Comparison of ENCODE assay signal across 8 cellular contexts in genomic region chrX:22526339-22526738, GRCh38.
DNase-seq lines count a peak whose midpoint lies in the region; ATAC-seq and TF ChIP-seq lines count a peak whose summit lies in the region.

No MANE protein-coding gene starts in this region.

- DNase-seq in ELR (ENCODE audit: low read depth) (peak; percentile 90), dermis blood vessel endothelial cell (peak; percentile 45), anterior cingulate cortex (lab: John Stamatoyannopoulos, UW) (no peak), left cardiac atrium (no peak), posterior vena cava (ENCODE audit: low spot score) (no peak)

- ATAC-seq in GM21529 (IDR thresholded peaks at IDR 0.05; ENCODE audit: unreplicated experiment), result peak; percentile 100
- ATAC-seq in HG03571 (IDR thresholded peaks at IDR 0.05; ENCODE audit: unreplicated experiment), result peak; percentile 99
- no peak for ATAC-seq in left cardiac atrium
- ATAC-seq in SK-N-SH treated with all-trans-retinoic acid at 6 μM for 48 hours, result no peak

- intact Hi-C loops in left cardiac atrium (cut with DNase I) (no loop called here), posterior vena cava (cut with DNase I) (no loop called here)

TF ChIP-seq in SK-N-SH treated with all-trans-retinoic acid at 6 μM for 48 hours, 23 proteins besides CTCF, POLR2A, EP300 and RAD21:
- TF ChIP-seq ZNF70 (CRISPR knock-in tag; IDR thresholded peaks at IDR 0.05) (no peak), ESRRG (CRISPR knock-in tag; IDR thresholded peaks at IDR 0.05) (no peak), CSDC2 (CRISPR knock-in tag; IDR thresholded peaks at IDR 0.05) (no peak), BACH2 (CRISPR knock-in tag; IDR thresholded peaks at IDR 0.05; ENCODE audit: borderline replicate concordance) (no peak), ZFP30 (CRISPR knock-in tag; IDR thresholded peaks at IDR 0.05) (no peak), ZNF8 (CRISPR knock-in tag; IDR thresholded peaks at IDR 0.05) (no peak), ZC3H10 (CRISPR knock-in tag; IDR thresholded peaks at IDR 0.05) (no peak)

Comparison
In these comparisons a context has a peak if more than half of its experiments do, and no peak if none do; other contexts are left out.
1. DNase-seq: peak in ELR (single experiment) and dermis blood vessel endothelial cell (single experiment); none in anterior cingulate cortex (0 of 58), left cardiac atrium (single experiment) and posterior vena cava (single experiment).
2. ATAC-seq: peak in GM21529 (single experiment) and HG03571 (single experiment); none in left cardiac atrium (0 of 2) and SK-N-SH treated with all-trans-retinoic acid at 6 μM for 48 hours (single experiment).